Comparison of ENCODE assay signal across 10 cellular contexts in genomic region chr16:21263640-21264211, GRCh38. TPM values are rescaled to one million over a fixed set of nuclear protein-coding genes. Genes with fewer than 3 reads are reported as not detected.
A peak's percentile ranks its signal among the peaks of the same experiment; 100 is the strongest.
DNase-seq lines count a peak whose midpoint lies in the region; ATAC-seq, FAIRE-seq and TF ChIP-seq lines count a peak whose summit lies in the region.
"Had no signal": no experiment of that assay in that cellular context is flagged by ENCODE, and none has a peak within 500 bp of the region (broad histone marks: within the 10 kb centered on the region; RNA-seq: fewer than 3 reads in every experiment).

No MANE protein-coding gene starts in this region.

- no peaks in the 10 kb centered on the region for H3K27me3 ChIP-seq in GM12878 (replicated peaks in 1 of 2; ENCODE audit: control insufficient read depth in 2 of 2, insufficient read depth in 2 of 2, low read length in 1 of 2)
- no peaks in the 10 kb centered on the region for H3K27me3 ChIP-seq in smooth muscle cell (ENCODE audit: low read depth)

- TF ChIP-seq CTCF in GM12878 (IDR thresholded peaks at IDR 0.05 in 2 of 3, conservative IDR thresholded peaks at IDR 0.05 in 1 of 3; ENCODE audit: control insufficient read depth in 2 of 3, extremely low read depth in 1 of 3, insufficient read depth in 1 of 3, low read depth in 3 of 3, low read length in 3 of 3) (no peak), smooth muscle cell (IDR thresholded peaks at IDR 0.05; ENCODE audit: borderline replicate concordance, insufficient read depth, poor library complexity, severe bottlenecking) (no peak)

- RAD21 ChIA-PET in GM12878 (lab: Charles Lee; ENCODE audit: unreplicated experiment), result interaction anchor here (0.7 to 1.7 kb wide), 4 partner anchors 10 to 39 kb away, joined by 3 to 5 read pairs (median 4); no protein-coding TSS in a partner anchor

- no peaks in the 10 kb centered on the region for H3F3A ChIP-seq in smooth muscle cell (ENCODE audit: low read depth)

- CTCF ChIA-PET in GM12878 (lab: Yijun Ruan, JAX), result interaction anchor here (0.7 to 4.4 kb wide), 8 partner anchors 9 to 106 kb away, joined by 3 to 20 read pairs (median 4); partner anchors contain the start of gene CRYM

- WGBS in GM12878 (ENCODE audit: insufficient coverage, insufficient replicate concordance, low lambda C conversion rate, missing lambda C conversion rate), result 31% methylated on average over 8 of the region's 8 CpGs
- WGBS in smooth muscle cell (ENCODE audit: low lambda C conversion rate), result 66% methylated on average over 8 of the region's 8 CpGs

- H3K4me3 ChIP-seq in GM12878 (no peak overlapping the region), smooth muscle cell (no peak overlapping the region)

- no peak for TF ChIP-seq POLR2A in GM12878 (IDR thresholded peaks at IDR 0.05; ENCODE audit: low read depth, low read length)

- TF ChIP-seq RAD21 in GM12878 (IDR thresholded peaks at IDR 0.05; ENCODE audit: insufficient read depth, low read depth, low read length), result no peak

- H3K4me3 Mint-ChIP-seq in stimulated activated naive CD8-positive, alpha-beta T cell treated with anti-CD3 and anti-CD28 coated beads, Interleukin-15, Interleukin-2, amounts not matched to agents 100 ng/mL and 50 ng/mL, for 24 hours, result no peak overlapping the region
- no peak overlapping the region for H3K4me3 Mint-ChIP-seq in immature natural killer cell

- DNase-seq in stimulated activated naive CD8-positive, alpha-beta T cell treated with anti-CD3 and anti-CD28 coated beads, Interleukin-15, Interleukin-2, amounts not matched to agents 100 U/mL and 50 U/mL, for 24 hours, result no peak
- peak; percentile 48 for DNase-seq in GM12878 (ENCODE audit: low read depth, low spot score)
- DNase-seq in smooth muscle cell (lab: John Stamatoyannopoulos, UW; ENCODE audit: unreplicated experiment), result no peak
- DNase-seq in SKM-1 (lab: John Stamatoyannopoulos, UW; ENCODE audit: unreplicated experiment), result no peak
- no peak for DNase-seq in MV-4-11 (lab: John Stamatoyannopoulos, UW)
- no peak for DNase-seq in immature natural killer cell
- DNase-seq: DND-41 had no signal

- H3K79me2 ChIP-seq in GM12878 (ENCODE audit: control insufficient read depth, insufficient read depth, low read length), result no peaks in the 10 kb centered on the region
- H3K79me2 ChIP-seq in smooth muscle cell (ENCODE audit: low read depth), result no peaks in the 10 kb centered on the region

- no peaks in the 10 kb centered on the region for H3K9me3 ChIP-seq in GM12878 (replicated peaks; ENCODE audit: control insufficient read depth, insufficient read depth, low read length)
- H3K9me3 ChIP-seq in smooth muscle cell (replicated peaks; ENCODE audit: low read depth), result no peaks in the 10 kb centered on the region

- SMC1A ChIA-PET in GM12878 (lab: Charles Lee; ENCODE audit: uncharacterized antibody, unreplicated experiment), result interaction anchor here (1.0 to 4.4 kb wide), 2 partner anchors 8 to 11 kb away, joined by 4 to 49 read pairs; partner anchors contain the start of gene CRYM

- FAIRE-seq in GM12878 (lab: Jason Lieb, UNC), result peak; percentile 68

- no peak overlapping the region for H3K9ac ChIP-seq in GM12878 (ENCODE audit: control insufficient read depth, insufficient read depth, low read length)
- H3K9ac ChIP-seq in smooth muscle cell (ENCODE audit: low read depth), result no peak overlapping the region

- H3K4me1 Mint-ChIP-seq in stimulated activated naive CD8-positive, alpha-beta T cell treated with anti-CD3 and anti-CD28 coated beads, Interleukin-15, Interleukin-2, amounts not matched to agents 100 ng/mL and 50 ng/mL, for 24 hours (ENCODE audit: low read depth), result peaks cover 8% of the 10 kb centered on the region
- no peaks in the 10 kb centered on the region for H3K4me1 Mint-ChIP-seq in immature natural killer cell

- H3K27ac ChIP-seq in GM12878 (ENCODE audit: control insufficient read depth, insufficient read depth), result no peak overlapping the region
- H3K27ac ChIP-seq in smooth muscle cell (ENCODE audit: low read depth), result no peak overlapping the region

- ATAC-seq in stimulated activated naive CD8-positive, alpha-beta T cell treated with anti-CD3 and anti-CD28 coated beads, Interleukin-15, Interleukin-2, amounts not matched to agents 100 U/mL and 50 U/mL, for 24 hours, result no peak
- ATAC-seq in HG03108 (IDR thresholded peaks at IDR 0.05; ENCODE audit: unreplicated experiment) (peak; percentile 76), GM12878 (peak; percentile 94)

- no peaks in the 10 kb centered on the region for H3K36me3 Mint-ChIP-seq in stimulated activated naive CD8-positive, alpha-beta T cell treated with anti-CD3 and anti-CD28 coated beads, Interleukin-15, Interleukin-2, amounts not matched to agents 100 ng/mL and 50 ng/mL, for 24 hours (ENCODE audit: low read depth)
- H3K36me3 Mint-ChIP-seq in immature natural killer cell, result no peaks in the 10 kb centered on the region

- no peak overlapping the region for H2AFZ ChIP-seq in GM12878 (ENCODE audit: control insufficient read depth, low read depth, low read length)
- peak overlapping the region; percentile 18 for H2AFZ ChIP-seq in smooth muscle cell (ENCODE audit: low read depth)

- H3K36me3 ChIP-seq in GM12878 (ENCODE audit: control insufficient read depth in 2 of 2, insufficient read depth in 2 of 2, low read length in 1 of 2) (no peaks in the 10 kb centered on the region), smooth muscle cell (ENCODE audit: low read depth) (no peaks in the 10 kb centered on the region)

- POLR2A ChIA-PET in GM12878 (lab: Charles Lee), result interaction anchor here (1.1 to 1.2 kb wide), 2 partner anchors 11 to 13 kb away, joined by 3 to 4 read pairs; no protein-coding TSS in a partner anchor

- no peaks in the 10 kb centered on the region for H3K9me3 Mint-ChIP-seq in stimulated activated naive CD8-positive, alpha-beta T cell treated with anti-CD3 and anti-CD28 coated beads, Interleukin-15, Interleukin-2, amounts not matched to agents 100 ng/mL and 50 ng/mL, for 24 hours
- H3K9me3 Mint-ChIP-seq in immature natural killer cell, result no peaks in the 10 kb centered on the region

- H4K20me1 ChIP-seq in GM12878 (ENCODE audit: control insufficient read depth, insufficient read depth), result no peaks in the 10 kb centered on the region
- H4K20me1 ChIP-seq in smooth muscle cell (ENCODE audit: low read depth), result no peaks in the 10 kb centered on the region

- H3K4me2 ChIP-seq in GM12878 (ENCODE audit: control insufficient read depth, insufficient read depth), result peak overlapping the region; percentile 76
- no peak overlapping the region for H3K4me2 ChIP-seq in smooth muscle cell

- H3K27ac Mint-ChIP-seq in stimulated activated naive CD8-positive, alpha-beta T cell treated with anti-CD3 and anti-CD28 coated beads, Interleukin-15, Interleukin-2, amounts not matched to agents 100 ng/mL and 50 ng/mL, for 24 hours, result peak overlapping the region; percentile 15
- H3K27ac Mint-ChIP-seq in immature natural killer cell, result no peak overlapping the region

- BruUV-seq in GM12878 (replicated peaks; lab: Mats Ljungman, UMichigan), result no TSS peak

- TF ChIP-seq EP300 in GM12878 (IDR thresholded peaks at IDR 0.05; ENCODE audit: borderline replicate concordance in 1 of 2, control insufficient read depth in 1 of 2, low read depth in 2 of 2, low read length in 2 of 2), result peak in 1 of 2 experiments; percentile 35; a peak in 1 of 4 replicates

- intact Hi-C loops in GM12878 (cut with micrococcal nuclease; ENCODE audit: unreplicated experiment), result no loop called here

- H3K27me3 Mint-ChIP-seq in stimulated activated naive CD8-positive, alpha-beta T cell treated with anti-CD3 and anti-CD28 coated beads, Interleukin-15, Interleukin-2, amounts not matched to agents 100 ng/mL and 50 ng/mL, for 24 hours, result peaks cover under 1% of the 10 kb centered on the region
- H3K27me3 Mint-ChIP-seq in immature natural killer cell (ENCODE audit: low read depth in 3 of 3), result peaks cover 1 to 6% (median 2%) of the 10 kb centered on the region in 3 donors

- H3K4me1 ChIP-seq in GM12878 (ENCODE audit: control insufficient read depth, insufficient read depth, low read length) (peaks cover 13% of the 10 kb centered on the region), smooth muscle cell (ENCODE audit: low read depth) (no peaks in the 10 kb centered on the region)

- in situ Hi-C loops in GM12878 (cut with MboI), result no loop called here

RNA-seq across cellular contexts. Expression of gene CRYM, which starts 14.4 kb away (rescaled TPM):
- total RNA-seq in GM12878 (2013; cell fraction: nucleolus; rRNA removed), result 1.4 TPM in 1 of 2 replicates, not detected in the other
- total RNA-seq in GM12878 (2014; rRNA removed) (5.8 and 6.1 TPM in 2 replicates), GM12878 (2014; rRNA removed; fragmentation: Illumina TruSeq; extraction: Trizol) (3.4 and 4.0 TPM in 2 replicates), GM12878 (2021) (4.8 and 5.1 TPM in 2 replicates), smooth muscle cell (0.31 TPM in 1 of 2 replicates, not detected in the other)
- 0.80 TPM for polyA plus RNA-seq in GM12878 (2011; ENCODE audit: low read depth)
- polyA plus RNA-seq in GM12878 (2011; rRNA removed) (0.30 and 0.39 TPM in 2 replicates), GM12878 (2014; fragmentation: Illumina TruSeq; extraction: Trizol) (2.8 and 5.2 TPM in 2 replicates), GM12878 (2014; fragmentation: Nextera tagmentation; extraction: Ambion mirVana) (1 to 10 TPM; 2.3 to 3.0 TPM), GM12878 (2014; rRNA removed) (4.2 and 4.6 TPM in 2 replicates), GM12878 (2016; fragmentation: Nextera tagmentation; extraction: Ambion mirVana) (1 to 10 TPM; 3.9 to 4.0 TPM), smooth muscle cell (not detected in 2 replicates), immature natural killer cell (not detected)
- 0.30 and 0.46 TPM in 2 replicates for polyA plus RNA-seq in GM12878 (2011; cell fraction: cytosol; rRNA removed)
- 0.39 and 0.54 TPM in 2 replicates for polyA plus RNA-seq in GM12878 (2011; cell fraction: nucleus; rRNA removed)
- polyA plus RNA-seq in GM12878 (2012), result 0.96 and 2.1 TPM in 2 replicates
- 1.3 TPM in 1 of 2 replicates, not detected in the other for polyA minus RNA-seq in GM12878 (2011; rRNA and poly(A)+ RNA removed)
- polyA minus RNA-seq in GM12878 (2011; cell fraction: cytosol; rRNA and poly(A)+ RNA removed), result not detected in 2 replicates
- polyA minus RNA-seq in GM12878 (2011; cell fraction: nucleus; rRNA and poly(A)+ RNA removed), result not detected in 2 replicates
- total RNA-seq: lung microvascular endothelial cell had no signal

RNA-seq across cellular contexts. Expression of gene ANKS4B, which starts 30.2 kb away (rescaled TPM):
- not detected in 2 replicates for total RNA-seq in GM12878 (2013; cell fraction: nucleolus; rRNA removed)
- total RNA-seq in GM12878 (2014; rRNA removed) (0.05 TPM in 1 of 2 replicates, not detected in the other), GM12878 (2014; rRNA removed; fragmentation: Illumina TruSeq; extraction: Trizol) (not detected in 2 replicates), GM12878 (2021) (0.08 TPM in 1 of 2 replicates, not detected in the other), smooth muscle cell (not detected in 2 replicates)
- not detected for polyA plus RNA-seq in GM12878 (2011; ENCODE audit: low read depth)
- polyA plus RNA-seq in GM12878 (2011; rRNA removed) (0.01 TPM in 1 of 2 replicates, not detected in the other), GM12878 (2014; fragmentation: Illumina TruSeq; extraction: Trizol) (not detected in 2 replicates), GM12878 (2014; fragmentation: Nextera tagmentation; extraction: Ambion mirVana) (under 1 TPM; 0.02 to 0.11 TPM), GM12878 (2014; rRNA removed) (0.01 TPM in 1 of 2 replicates, not detected in the other), GM12878 (2016; fragmentation: Nextera tagmentation; extraction: Ambion mirVana) (not detected), smooth muscle cell (not detected in 2 replicates), immature natural killer cell (not detected)
- not detected in 2 replicates for polyA plus RNA-seq in GM12878 (2011; cell fraction: cytosol; rRNA removed)
- polyA plus RNA-seq in GM12878 (2011; cell fraction: nucleus; rRNA removed), result 0.03 TPM in 1 of 2 replicates, not detected in the other
- polyA plus RNA-seq in GM12878 (2012), result not detected in 2 replicates
- not detected in 2 replicates for polyA minus RNA-seq in GM12878 (2011; rRNA and poly(A)+ RNA removed)
- not detected in 2 replicates for polyA minus RNA-seq in GM12878 (2011; cell fraction: cytosol; rRNA and poly(A)+ RNA removed)
- not detected in 2 replicates for polyA minus RNA-seq in GM12878 (2011; cell fraction: nucleus; rRNA and poly(A)+ RNA removed)
- total RNA-seq: lung microvascular endothelial cell had no signal

RNA-seq across cellular contexts. Expression of gene ZP2, which starts 52.4 kb away (rescaled TPM):
- total RNA-seq in GM12878 (2013; cell fraction: nucleolus; rRNA removed), result not detected in 2 replicates
- total RNA-seq in GM12878 (2014; rRNA removed), result 0.17 TPM in 1 of 2 replicates, not detected in the other
- 0.28 TPM in 1 of 2 replicates, not detected in the other for total RNA-seq in GM12878 (2014; rRNA removed; fragmentation: Illumina TruSeq; extraction: Trizol)
- total RNA-seq in GM12878 (2021), result 0.21 TPM in 1 of 2 replicates, not detected in the other
- polyA plus RNA-seq in GM12878 (2011; ENCODE audit: low read depth), result not detected
- 0.04 and 0.11 TPM in 2 replicates for polyA plus RNA-seq in GM12878 (2011; rRNA removed)
- polyA plus RNA-seq in GM12878 (2011; cell fraction: cytosol; rRNA removed), result 0.07 and 0.12 TPM in 2 replicates
- polyA plus RNA-seq in GM12878 (2011; cell fraction: nucleus; rRNA removed), result 0.10 and 0.24 TPM in 2 replicates
- not detected in 2 replicates for polyA plus RNA-seq in GM12878 (2012)
- polyA plus RNA-seq in GM12878 (2014; fragmentation: Illumina TruSeq; extraction: Trizol), result 0.13 TPM in 1 of 2 replicates, not detected in the other
- polyA plus RNA-seq in GM12878 (2014; fragmentation: Nextera tagmentation; extraction: Ambion mirVana), result under 1 TPM; 0.13 to 0.16 TPM
- 0.12 and 0.37 TPM in 2 replicates for polyA plus RNA-seq in GM12878 (2014; rRNA removed)
- polyA plus RNA-seq in GM12878 (2016; fragmentation: Nextera tagmentation; extraction: Ambion mirVana), result under 1 TPM; 0.31 to 0.33 TPM
- polyA minus RNA-seq in GM12878 (2011; rRNA and poly(A)+ RNA removed), result not detected in 2 replicates
- not detected in 2 replicates for polyA minus RNA-seq in GM12878 (2011; cell fraction: cytosol; rRNA and poly(A)+ RNA removed)
- not detected in 2 replicates for polyA minus RNA-seq in GM12878 (2011; cell fraction: nucleus; rRNA and poly(A)+ RNA removed)
- total RNA-seq in smooth muscle cell, result not detected in 2 replicates
- polyA plus RNA-seq in smooth muscle cell, result not detected in 2 replicates
- polyA plus RNA-seq in immature natural killer cell, result not detected
